ENCODE assay signal across 9 cellular contexts in the genomic region with DNA sequence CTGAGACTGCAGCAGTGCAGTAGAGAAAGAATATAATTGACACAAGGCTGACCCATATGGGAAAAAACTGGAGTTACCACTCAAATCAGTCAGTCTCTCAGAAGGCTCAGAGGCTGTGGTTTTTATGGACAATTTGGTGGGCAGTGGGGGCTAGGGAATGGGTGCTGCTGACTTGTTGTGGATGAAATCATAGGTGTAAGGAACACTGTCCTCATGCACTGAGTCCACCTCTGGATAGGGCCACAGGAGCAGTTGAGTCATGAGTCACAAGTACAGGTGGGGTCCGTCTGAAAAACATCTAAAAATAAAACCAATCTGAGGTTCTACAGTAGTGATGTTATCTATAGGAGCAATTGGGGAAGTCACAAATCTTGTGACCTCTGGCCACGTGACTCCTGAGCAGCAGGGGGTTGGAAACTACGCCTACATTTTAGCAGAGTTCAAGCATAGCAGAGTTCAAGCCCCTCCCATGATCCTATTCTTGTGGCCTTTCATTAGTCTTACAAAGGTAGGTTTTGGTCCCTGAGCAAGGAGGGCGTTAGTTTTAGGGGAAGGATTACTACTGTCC. TPM values are rescaled to one million over a fixed set of nuclear protein-coding genes. Genes with fewer than 3 reads are reported as not detected.
DNase-seq lines count a peak whose midpoint lies in the region; ATAC-seq and TF ChIP-seq lines count a peak whose summit lies in the region.
"Had no signal": no experiment of that assay in that cellular context is flagged by ENCODE, and none has a peak within 500 bp of the region (broad histone marks: within the 10 kb centered on the region; RNA-seq: fewer than 3 reads in every experiment).

No MANE protein-coding gene starts in this region.

- CTCF ChIA-PET in T-cell (lab: Charles Lee): interaction anchor here (0.6 to 0.9 kb wide), 2 partner anchors 24 to 58 kb away, joined by 3 to 10 read pairs; no protein-coding TSS in a partner anchor

- TF ChIP-seq POLR2A in spleen (IDR thresholded peaks at IDR 0.05): no peak

- no peak for TF ChIP-seq CTCF in spleen (IDR thresholded peaks at IDR 0.05 in 8 of 11, conservative IDR thresholded peaks at IDR 0.05 in 3 of 11)

- no peaks in the 10 kb centered on the region for H3K9me3 Mint-ChIP-seq in T-cell

- H3K4me1 Mint-ChIP-seq in T-cell: peaks cover 12 to 19% (median 14%) of the 10 kb centered on the region in 3 donors

- peak overlapping the region in 7 of 8 donors; percentile 39 to 74 (median 64) for H3K27ac ChIP-seq in spleen
- H3K27ac ChIP-seq: SK-N-MC had no signal

- POLR2A ChIA-PET in T-cell (lab: Charles Lee): interaction anchor here in 1 of 2 donors (0.7 kb wide), 1 partner anchor 72 kb away, joined by 3 read pairs; no protein-coding TSS in a partner anchor

- DNase-seq in NK-92 treated with Interleukin-12 subunit alpha and Interleukin-12 subunit beta, amount 100 ng/mL, for 24 hours (lab: John Stamatoyannopoulos, UW): peak; percentile 25
- DNase-seq in NK-92 (lab: John Stamatoyannopoulos, UW; ENCODE audit: unreplicated experiment) (no peak), T-cell (peak in 1 of 34 experiments; percentile 21), spleen (no peak), hepatic stellate cell (ENCODE audit: low spot score) (no peak), NCI-H187 (lab: John Stamatoyannopoulos, UW) (no peak)
- DNase-seq in stimulated activated CD4-positive, alpha-beta T cell treated with anti-CD3 and anti-CD28 coated beads, Interleukin-12 subunit alpha, Interleukin-12 subunit beta, amount 100 ng/mL, for 4 hours: no peak

- intact Hi-C loops in spleen (cut with DNase I; ENCODE audit: low total_unique reads): no loop called here

- peak overlapping the region; percentile 56 to 80 for H3K27ac Mint-ChIP-seq in T-cell

- no peaks in the 10 kb centered on the region for H3K9me3 ChIP-seq in spleen

- H3K4me1 ChIP-seq in spleen: peaks cover 3 to 46% (median 24%) of the 10 kb centered on the region in 6 donors

- H3K27me3 Mint-ChIP-seq in T-cell: no peaks in the 10 kb centered on the region

- H3K27me3 ChIP-seq in spleen (replicated peaks in 1 of 7): no peaks in the 10 kb centered on the region

- H3K36me3 Mint-ChIP-seq in T-cell: no peaks in the 10 kb centered on the region

- ATAC-seq in HG02981 (IDR thresholded peaks at IDR 0.05; ENCODE audit: unreplicated experiment): peak; percentile 73
- ATAC-seq in T-cell (replicated peaks in 1 of 4): peak; percentile 11 to 44 (median 36)

- WGBS in spleen, 5 donors: 14 to 29% (median 21%) methylated on average over 4 of the region's 4 CpGs

- H3K4me3 Mint-ChIP-seq in T-cell: peak overlapping the region in 1 of 3 donors; percentile 22

- H3K4me3 ChIP-seq in spleen: no peak overlapping the region
- H3K4me3 ChIP-seq: SK-N-MC had no signal

- no peaks in the 10 kb centered on the region for H3K36me3 ChIP-seq in spleen

RNA-seq across cellular contexts. Expression of gene SGPP1, which starts 18.1 kb away (rescaled TPM):
- total RNA-seq in T-cell (10 to 100 TPM; 11.4 to 15.1 (median 13.5) TPM), spleen (10 to 100 TPM; 24.3 to 36.1 (median 28.6) TPM)
- 10 to 100 TPM; 18.5 to 19.6 (median 19.1) TPM for polyA plus RNA-seq in spleen
